In the genomic region with DNA sequence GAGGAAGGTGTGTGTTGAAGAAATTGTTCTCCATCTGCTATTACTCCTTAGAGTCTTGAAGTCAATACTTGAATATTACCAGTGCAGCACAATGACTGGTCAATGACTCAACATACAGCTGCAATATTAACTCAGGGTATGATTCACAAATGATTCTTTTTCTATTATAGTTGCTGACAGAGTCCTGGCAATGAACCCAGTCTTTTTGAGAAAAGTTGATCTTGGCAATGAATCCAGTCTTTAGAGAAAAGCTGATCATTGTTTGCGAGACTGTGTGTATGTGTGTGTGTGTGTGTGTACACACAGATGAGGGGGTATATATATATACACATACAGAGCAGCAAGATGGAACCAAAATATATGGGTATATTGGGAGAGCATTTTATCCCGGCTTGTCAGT, we compare ENCODE assay signal across 1 cellular context.
TF ChIP-seq lines count a peak whose summit lies in the region.

No MANE protein-coding gene starts in this region.

TF ChIP-seq in SK-N-SH, 30 proteins besides CTCF, POLR2A, EP300 and RAD21:
- TF ChIP-seq, protein P1, sequence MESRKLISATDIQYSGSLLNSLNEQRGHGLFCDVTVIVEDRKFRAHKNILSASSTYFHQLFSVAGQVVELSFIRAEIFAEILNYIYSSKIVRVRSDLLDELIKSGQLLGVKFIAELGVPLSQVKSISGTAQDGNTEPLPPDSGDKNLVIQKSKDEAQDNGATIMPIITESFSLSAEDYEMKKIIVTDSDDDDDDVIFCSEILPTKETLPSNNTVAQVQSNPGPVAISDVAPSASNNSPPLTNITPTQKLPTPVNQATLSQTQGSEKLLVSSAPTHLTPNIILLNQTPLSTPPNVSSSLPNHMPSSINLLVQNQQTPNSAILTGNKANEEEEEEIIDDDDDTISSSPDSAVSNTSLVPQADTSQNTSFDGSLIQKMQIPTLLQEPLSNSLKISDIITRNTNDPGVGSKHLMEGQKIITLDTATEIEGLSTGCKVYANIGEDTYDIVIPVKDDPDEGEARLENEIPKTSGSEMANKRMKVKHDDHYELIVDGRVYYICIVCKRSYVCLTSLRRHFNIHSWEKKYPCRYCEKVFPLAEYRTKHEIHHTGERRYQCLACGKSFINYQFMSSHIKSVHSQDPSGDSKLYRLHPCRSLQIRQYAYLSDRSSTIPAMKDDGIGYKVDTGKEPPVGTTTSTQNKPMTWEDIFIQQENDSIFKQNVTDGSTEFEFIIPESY (IDR thresholded peaks at IDR 0.05; ENCODE audit: borderline replicate concordance, low read depth), result peak; percentile 87
- TF ChIP-seq NFIC (IDR thresholded peaks at IDR 0.05; ENCODE audit: borderline replicate concordance) (peak; percentile 99), MEF2A (IDR thresholded peaks at IDR 0.05; ENCODE audit: borderline replicate concordance, low read depth) (peak; percentile 76; the same call in 1 of the 2 replicates), CHD2 (IDR thresholded peaks at IDR 0.05; ENCODE audit: low read length, partially characterized antibody) (no peak), EZH2phosphoT487 (IDR thresholded peaks at IDR 0.05; ENCODE audit: borderline replicate concordance, low read depth) (no peak), RFX5 (IDR thresholded peaks at IDR 0.05; ENCODE audit: low read length) (no peak), TCF12 (IDR thresholded peaks at IDR 0.05) (peak; percentile 99), FOXM1 (IDR thresholded peaks at IDR 0.05; ENCODE audit: low read depth) (no peak), GABPA (IDR thresholded peaks at IDR 0.05; ENCODE audit: low read depth) (no peak), RXRA (IDR thresholded peaks at IDR 0.05; ENCODE audit: borderline replicate concordance, low read depth) (peak; percentile 82), FOSL2 (IDR thresholded peaks at IDR 0.05; ENCODE audit: borderline replicate concordance, low read depth) (peak; percentile 98), IRF3 (IDR thresholded peaks at IDR 0.05; ENCODE audit: low read depth, low read length) (no peak), ELF1 (IDR thresholded peaks at IDR 0.05) (no peak; the same call in 1 of the 2 replicates), SIN3A (IDR thresholded peaks at IDR 0.05; ENCODE audit: borderline replicate concordance, low read depth, low read length) (no peak), NRF1 (IDR thresholded peaks at IDR 0.05; ENCODE audit: low read depth, low read length) (no peak), TEAD4 (IDR thresholded peaks at IDR 0.05; ENCODE audit: borderline replicate concordance, insufficient read depth) (peak; percentile 79; the same call in 1 of the 2 replicates), JUND (IDR thresholded peaks at IDR 0.05) (peak; percentile 97), RCOR1 (IDR thresholded peaks at IDR 0.05; ENCODE audit: low read length) (no peak), FOXJ3 (CRISPR knock-in tag; IDR thresholded peaks at IDR 0.05) (no peak), TAF1 (IDR thresholded peaks at IDR 0.05; ENCODE audit: borderline replicate concordance, low read depth, low read length) (no peak), SMC3 (IDR thresholded peaks at IDR 0.05; ENCODE audit: low read depth, low read length) (no peak), POLR2AphosphoS5 (IDR thresholded peaks at IDR 0.05; ENCODE audit: low read depth, low read length) (peak; percentile 81; the same call in 1 of the 2 replicates), GATA2 (CRISPR knock-in tag; IDR thresholded peaks at IDR 0.05) (no peak), YY1 (IDR thresholded peaks at IDR 0.05; ENCODE audit: low read depth) (no peak), MXI1 (IDR thresholded peaks at IDR 0.05; ENCODE audit: low read depth, low read length) (no peak), PBX3 (IDR thresholded peaks at IDR 0.05) (peak; percentile 94)
- TF ChIP-seq, protein P2, sequence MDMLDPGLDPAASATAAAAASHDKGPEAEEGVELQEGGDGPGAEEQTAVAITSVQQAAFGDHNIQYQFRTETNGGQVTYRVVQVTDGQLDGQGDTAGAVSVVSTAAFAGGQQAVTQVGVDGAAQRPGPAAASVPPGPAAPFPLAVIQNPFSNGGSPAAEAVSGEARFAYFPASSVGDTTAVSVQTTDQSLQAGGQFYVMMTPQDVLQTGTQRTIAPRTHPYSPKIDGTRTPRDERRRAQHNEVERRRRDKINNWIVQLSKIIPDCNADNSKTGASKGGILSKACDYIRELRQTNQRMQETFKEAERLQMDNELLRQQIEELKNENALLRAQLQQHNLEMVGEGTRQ (IDR thresholded peaks at IDR 0.05; ENCODE audit: borderline replicate concordance, low read depth, low read length), result no peak
- TF ChIP-seq, protein P3, sequence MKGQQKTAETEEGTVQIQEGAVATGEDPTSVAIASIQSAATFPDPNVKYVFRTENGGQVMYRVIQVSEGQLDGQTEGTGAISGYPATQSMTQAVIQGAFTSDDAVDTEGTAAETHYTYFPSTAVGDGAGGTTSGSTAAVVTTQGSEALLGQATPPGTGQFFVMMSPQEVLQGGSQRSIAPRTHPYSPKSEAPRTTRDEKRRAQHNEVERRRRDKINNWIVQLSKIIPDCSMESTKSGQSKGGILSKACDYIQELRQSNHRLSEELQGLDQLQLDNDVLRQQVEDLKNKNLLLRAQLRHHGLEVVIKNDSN (IDR thresholded peaks at IDR 0.05; ENCODE audit: borderline replicate concordance, low read depth), result no peak
- TF ChIP-seq, protein P4, sequence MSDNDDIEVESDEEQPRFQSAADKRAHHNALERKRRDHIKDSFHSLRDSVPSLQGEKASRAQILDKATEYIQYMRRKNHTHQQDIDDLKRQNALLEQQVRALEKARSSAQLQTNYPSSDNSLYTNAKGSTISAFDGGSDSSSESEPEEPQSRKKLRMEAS (IDR thresholded peaks at IDR 0.05; ENCODE audit: low read depth), result 0 out of 2 replicates have a peak, but pooled peaks have one; percentile 30
- TF ChIP-seq, protein P5, sequence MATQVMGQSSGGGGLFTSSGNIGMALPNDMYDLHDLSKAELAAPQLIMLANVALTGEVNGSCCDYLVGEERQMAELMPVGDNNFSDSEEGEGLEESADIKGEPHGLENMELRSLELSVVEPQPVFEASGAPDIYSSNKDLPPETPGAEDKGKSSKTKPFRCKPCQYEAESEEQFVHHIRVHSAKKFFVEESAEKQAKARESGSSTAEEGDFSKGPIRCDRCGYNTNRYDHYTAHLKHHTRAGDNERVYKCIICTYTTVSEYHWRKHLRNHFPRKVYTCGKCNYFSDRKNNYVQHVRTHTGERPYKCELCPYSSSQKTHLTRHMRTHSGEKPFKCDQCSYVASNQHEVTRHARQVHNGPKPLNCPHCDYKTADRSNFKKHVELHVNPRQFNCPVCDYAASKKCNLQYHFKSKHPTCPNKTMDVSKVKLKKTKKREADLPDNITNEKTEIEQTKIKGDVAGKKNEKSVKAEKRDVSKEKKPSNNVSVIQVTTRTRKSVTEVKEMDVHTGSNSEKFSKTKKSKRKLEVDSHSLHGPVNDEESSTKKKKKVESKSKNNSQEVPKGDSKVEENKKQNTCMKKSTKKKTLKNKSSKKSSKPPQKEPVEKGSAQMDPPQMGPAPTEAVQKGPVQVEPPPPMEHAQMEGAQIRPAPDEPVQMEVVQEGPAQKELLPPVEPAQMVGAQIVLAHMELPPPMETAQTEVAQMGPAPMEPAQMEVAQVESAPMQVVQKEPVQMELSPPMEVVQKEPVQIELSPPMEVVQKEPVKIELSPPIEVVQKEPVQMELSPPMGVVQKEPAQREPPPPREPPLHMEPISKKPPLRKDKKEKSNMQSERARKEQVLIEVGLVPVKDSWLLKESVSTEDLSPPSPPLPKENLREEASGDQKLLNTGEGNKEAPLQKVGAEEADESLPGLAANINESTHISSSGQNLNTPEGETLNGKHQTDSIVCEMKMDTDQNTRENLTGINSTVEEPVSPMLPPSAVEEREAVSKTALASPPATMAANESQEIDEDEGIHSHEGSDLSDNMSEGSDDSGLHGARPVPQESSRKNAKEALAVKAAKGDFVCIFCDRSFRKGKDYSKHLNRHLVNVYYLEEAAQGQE (IDR thresholded peaks at IDR 0.05; ENCODE audit: low read depth, low read length), result no peak
